In the genomic region with DNA sequence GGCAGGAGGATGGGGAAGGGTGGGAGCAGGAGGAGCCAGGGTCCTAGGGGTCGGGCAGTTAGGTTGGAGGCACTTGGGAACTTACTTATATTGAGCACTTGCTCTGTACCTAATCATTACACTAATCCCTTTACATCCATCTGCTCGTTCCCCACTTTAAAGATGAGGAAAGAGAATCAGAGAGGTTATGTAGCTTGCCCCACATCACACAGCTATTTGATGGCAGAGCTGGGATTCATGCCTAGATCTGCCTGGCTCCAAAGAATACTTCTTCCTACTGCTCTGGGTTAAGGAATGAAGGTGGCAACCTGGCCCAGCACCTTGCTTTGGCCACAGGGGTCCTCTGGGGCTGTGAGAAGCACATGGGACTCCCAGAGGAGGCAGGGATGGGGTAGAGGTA, we compare ENCODE assay signal across 34 cellular contexts. TPM values are rescaled to one million over a fixed set of nuclear protein-coding genes. Genes with fewer than 3 reads are reported as not detected.
"Had no signal": no experiment of that assay in that cellular context is flagged by ENCODE, and none has a peak within 500 bp of the region (broad histone marks: within the 10 kb centered on the region; RNA-seq: fewer than 3 reads in every experiment).

No MANE protein-coding gene starts in this region.

- H3K9me3 ChIP-seq: ovary, psoas muscle, spleen, suprapubic skin, testis, tibial artery, transverse colon, upper lobe of right lung, uterus had no signal

- H3K4me2 ChIP-seq: smooth muscle cell had no signal

- H3K36me3 ChIP-seq: ovary, spleen, suprapubic skin, tibial artery, transverse colon, upper lobe of right lung, uterus had no signal

- H3K27ac ChIP-seq: ovary, parathyroid adenoma, psoas muscle, skin epidermis, spleen, suprapubic skin, testis, tibial artery, transverse colon, upper lobe of right lung, uterus had no signal

- H3K4me1 ChIP-seq: parathyroid adenoma, psoas muscle, spleen, suprapubic skin, testis, tibial artery, transverse colon, upper lobe of right lung, uterus had no signal

- H2AFZ ChIP-seq: parathyroid adenoma had no signal

- H3K79me2 ChIP-seq: parathyroid adenoma had no signal

- H3K27me3 ChIP-seq: ovary, suprapubic skin, testis, upper lobe of right lung, uterus had no signal

- DNase-seq: naive thymus-derived CD8-positive, alpha-beta T cell; nephron progenitor cell; occipital lobe; ovary; posterior cingulate gyrus; psoas muscle; spleen; stimulated activated CD4-positive, alpha-beta T cell treated with anti-CD3 and anti-CD28 coated beads, Interleukin-12 subunit alpha, Interleukin-12 subunit beta, amount 100 ng/mL, for 4 hours; stimulated activated CD4-positive, alpha-beta T cell treated with anti-CD3 and anti-CD28 coated beads, Interleukin-1b, Interleukin-23, amount 100 ng/mL, for 48 hours; stimulated activated CD4-positive, alpha-beta T cell treated with anti-CD3 and anti-CD28 coated beads, Interleukin-4, amount 100 ng/mL, for 1 hour; stimulated activated CD4-positive, alpha-beta T cell treated with anti-CD3 and anti-CD28 coated beads, Interleukin-4, amount 100 ng/mL, for 4 hours; stimulated activated CD8-positive, alpha-beta memory T cell treated with anti-CD3 and anti-CD28 coated beads, Interleukin-4, amount 100 ng/mL, for 48 hours; stimulated activated naive CD4-positive, alpha-beta T cell; stimulated activated naive CD8-positive, alpha-beta T cell treated with anti-CD3 and anti-CD28 coated beads, Interleukin-15, amount 100 ng/mL, for 72 hours; stimulated activated naive CD8-positive, alpha-beta T cell treated with anti-CD3 and anti-CD28 coated beads, Interleukin-15, Interleukin-2, amounts not matched to agents 100 U/mL and 50 U/mL, for 24 hours; substantia nigra; testis; tibial artery; transverse colon; upper lobe of right lung; uterus had no signal

- H3K4me3 ChIP-seq: ovary, psoas muscle, skin epidermis, smooth muscle cell, spleen, suprapubic skin, testis, tibial artery, transverse colon, upper lobe of right lung, uterus had no signal

- ATAC-seq: naive thymus-derived CD8-positive, alpha-beta T cell; natural killer cell treated with Interleukin-12 subunit alpha and Interleukin-12 subunit beta and Interleukin-15 and Interleukin-18, amount 100 ng/mL, for 72 hours; psoas muscle; right cardiac atrium; sciatic nerve; stimulated activated memory B cell treated with anti-CD40 and anti-IgM and Interleukin-4, amounts not matched to agents 10 μg/mL and 1 μg/mL and 100 μg/mL, for 72 hours; stimulated activated naive CD8-positive, alpha-beta T cell treated with anti-CD3 and anti-CD28 coated beads, Interleukin-15, amount 100 ng/mL, for 72 hours; stimulated activated naive CD8-positive, alpha-beta T cell treated with anti-CD3 and anti-CD28 coated beads, Interleukin-15, Interleukin-2, amounts not matched to agents 100 U/mL and 50 U/mL, for 24 hours; upper lobe of right lung had no signal

- H3K9ac ChIP-seq: parathyroid adenoma had no signal

RNA-seq across cellular contexts. Expression of gene SLC4A1, which starts 13.2 kb away (rescaled TPM):
- total RNA-seq: naive thymus-derived CD8-positive, alpha-beta T cell; natural killer cell treated with Interleukin-12 subunit alpha and Interleukin-12 subunit beta and Interleukin-15 and Interleukin-18, amount 100 ng/mL, for 72 hours; neural crest cell; osteoblast; progenitor cell of endocrine pancreas; renal cortical epithelial cell; smooth muscle cell; transverse colon had no signal
- polyA plus RNA-seq: naive thymus-derived CD8-positive, alpha-beta T cell; ovary; smooth muscle cell; urinary bladder had no signal

RNA-seq across cellular contexts. Expression of gene RUNDC3A, which starts 53.7 kb away (rescaled TPM):
- total RNA-seq: naive thymus-derived CD8-positive, alpha-beta T cell; osteoblast had no signal
- polyA plus RNA-seq: naive thymus-derived CD8-positive, alpha-beta T cell had no signal
